Comparison of ENCODE assay signal across 1 cellular context in the genomic region with DNA sequence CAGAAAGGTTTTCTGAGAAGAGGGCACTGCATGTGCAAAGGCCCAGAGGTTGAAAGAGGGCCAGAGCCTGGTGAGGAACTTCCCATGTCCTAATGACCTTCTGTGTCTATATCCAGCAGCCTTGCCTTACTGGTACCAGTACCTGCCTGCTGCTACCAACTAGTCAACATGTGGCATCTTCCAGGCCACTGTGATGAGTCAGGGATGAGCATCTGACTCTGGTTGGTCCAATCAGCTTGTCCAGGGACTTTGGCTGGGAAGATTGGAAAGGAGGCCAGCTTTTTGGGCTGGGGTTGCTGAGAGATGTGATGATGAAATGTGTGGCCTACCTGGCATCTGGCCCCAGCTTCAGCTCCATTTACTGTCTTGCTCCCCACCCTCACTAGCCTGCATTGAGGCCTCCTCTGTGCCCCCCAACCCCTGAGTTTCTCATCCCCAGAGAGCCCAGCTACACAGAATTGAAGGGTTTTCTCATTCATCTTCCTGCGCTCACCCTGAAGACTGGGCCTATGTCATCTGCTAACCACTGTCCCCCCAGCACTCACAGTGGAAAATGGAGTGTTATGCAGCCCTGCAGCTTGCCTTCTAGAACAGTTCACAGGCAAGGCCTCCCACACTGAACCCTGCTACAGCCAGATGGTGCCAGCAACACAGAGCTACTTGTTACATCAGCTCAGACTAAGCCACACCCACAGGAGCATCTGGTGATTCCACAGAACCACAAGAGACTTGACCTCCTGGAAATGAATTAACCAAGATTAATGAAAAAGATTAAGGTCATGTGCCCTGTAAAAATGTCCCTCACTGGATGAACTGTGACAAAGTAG.
TF ChIP-seq lines count a peak whose summit lies in the region.

No MANE protein-coding gene starts in this region.

TF ChIP-seq in endothelial cell of umbilical vein, 7 proteins besides CTCF, POLR2A, EP300 and RAD21:
- TF ChIP-seq MYC (IDR thresholded peaks at IDR 0.05; ENCODE audit: low read depth, low read length) (no peak), EZH2 (IDR thresholded peaks at IDR 0.05; ENCODE audit: borderline replicate concordance, low read depth, low read length, severe bottlenecking) (no peak), POLR2AphosphoS5 (IDR thresholded peaks at IDR 0.05; ENCODE audit: insufficient read depth, low read depth, low read length) (no peak), FOS (IDR thresholded peaks at IDR 0.05; ENCODE audit: borderline replicate concordance, insufficient read depth, low read length) (no peak), GATA2 (IDR thresholded peaks at IDR 0.05; ENCODE audit: insufficient read depth, insufficient read length, low read depth, low read length) (no peak), JUN (IDR thresholded peaks at IDR 0.05; ENCODE audit: borderline replicate concordance, insufficient read depth, insufficient read length, low read depth) (no peak)
- TF ChIP-seq, protein P1, sequence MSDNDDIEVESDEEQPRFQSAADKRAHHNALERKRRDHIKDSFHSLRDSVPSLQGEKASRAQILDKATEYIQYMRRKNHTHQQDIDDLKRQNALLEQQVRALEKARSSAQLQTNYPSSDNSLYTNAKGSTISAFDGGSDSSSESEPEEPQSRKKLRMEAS (IDR thresholded peaks at IDR 0.05; ENCODE audit: insufficient read depth, insufficient read length): no peak
